Comparison of ENCODE assay signal across 19 cellular contexts in the genomic region with DNA sequence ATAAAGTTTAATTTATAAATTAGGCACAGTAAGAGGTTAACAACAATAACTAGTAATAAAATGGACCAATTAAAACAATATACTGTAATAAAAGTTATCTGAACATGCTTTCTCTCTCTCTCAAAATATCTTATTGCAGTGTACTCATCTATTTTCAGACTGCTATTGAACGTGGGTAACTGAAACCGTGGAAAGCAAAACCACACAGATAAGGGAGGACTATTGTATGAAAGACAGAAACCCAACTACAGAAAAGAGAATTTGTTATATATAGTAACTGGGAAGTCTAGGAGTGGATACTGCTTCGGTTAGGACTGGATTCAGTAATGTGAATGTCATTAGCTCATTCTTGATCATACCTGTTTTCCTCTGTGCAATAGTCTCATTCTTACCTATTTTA.
DNase-seq lines count a peak whose midpoint lies in the region; ATAC-seq, FAIRE-seq and TF ChIP-seq lines count a peak whose summit lies in the region.
"Had no signal": no experiment of that assay in that cellular context is flagged by ENCODE, and none has a peak within 500 bp of the region (broad histone marks: within the 10 kb centered on the region; RNA-seq: fewer than 3 reads in every experiment).

No MANE protein-coding gene starts in this region.

- no peaks in the 10 kb centered on the region for H3K9me3 ChIP-seq in adrenal gland (replicated peaks in 1 of 3)
- H3K9me3 ChIP-seq: SJSA1 had no signal

- no peak overlapping the region for H2AFZ ChIP-seq in KMS-11 (ENCODE audit: low read depth)
- H2AFZ ChIP-seq: PC-9 had no signal

- no peak for FAIRE-seq in RCC 7860 (lab: Jason Lieb, UNC)

- H3K27me3 Mint-ChIP-seq in glutamatergic neuron (ENCODE audit: unreplicated experiment), result no peaks in the 10 kb centered on the region

- peaks cover 2% of the 10 kb centered on the region for H3K9me3 Mint-ChIP-seq in glutamatergic neuron (ENCODE audit: unreplicated experiment)

- DNase-seq in astrocyte of the hippocampus (ENCODE audit: low read depth, low spot score), result peak; percentile 16
- no peak for DNase-seq in glutamatergic neuron
- DNase-seq in myocyte (ENCODE audit: low read depth), result peak; percentile 24
- DNase-seq in RCC 7860 (ENCODE audit: low spot score), result no peak
- no peak for DNase-seq in COLO829 (ENCODE audit: low spot score)
- DNase-seq in adrenal gland, result no peak
- DNase-seq: DMS79 treated with DMSO at 0.1 percent for 48 hours, NCI-H1105, NCI-H1694, NCI-H2081 treated with DMSO at 0.1 percent for 48 hours, NCI-H2227 treated with DMSO at 0.1 percent for 48 hours, NCI-H510A treated with DMSO at 0.1 percent for 48 hours, NCI-H774, PC-9 had no signal

- peaks cover 2% of the 10 kb centered on the region for H3K4me1 Mint-ChIP-seq in glutamatergic neuron (ENCODE audit: low read depth, unreplicated experiment)
- H3K4me1 Mint-ChIP-seq: IgD-negative memory B cell had no signal

- no peak overlapping the region for H3K27ac ChIP-seq in KMS-11
- H3K27ac ChIP-seq in adrenal gland, result no peak overlapping the region
- H3K27ac ChIP-seq: C4-2B, PC-9, SJSA1 had no signal

- H4K20me1 ChIP-seq in KMS-11 (ENCODE audit: insufficient read depth), result no peaks in the 10 kb centered on the region

- peak overlapping the region; percentile 8; the same call in 1 of the 2 replicates for H3K4me2 ChIP-seq in KMS-11
- H3K4me2 ChIP-seq: PC-9 had no signal

- H3K9ac ChIP-seq in KMS-11, result no peak overlapping the region

- TF ChIP-seq POLR2A in adrenal gland (IDR thresholded peaks at IDR 0.05), result no peak

- no peaks in the 10 kb centered on the region for H3K79me2 ChIP-seq in KMS-11 (ENCODE audit: insufficient read depth, low read depth)

- peak overlapping the region; percentile 29 for H3K27ac Mint-ChIP-seq in glutamatergic neuron (ENCODE audit: unreplicated experiment)
- H3K27ac Mint-ChIP-seq: IgD-negative memory B cell had no signal

- H3K36me3 Mint-ChIP-seq in glutamatergic neuron (ENCODE audit: unreplicated experiment), result peaks cover 5% of the 10 kb centered on the region

- H3K27me3 ChIP-seq in KMS-11 (ENCODE audit: insufficient read depth, low read depth) (no peaks in the 10 kb centered on the region), adrenal gland (no peaks in the 10 kb centered on the region)
- H3K27me3 ChIP-seq: SJSA1 had no signal

- H3K36me3 ChIP-seq in KMS-11 (ENCODE audit: insufficient read depth) (no peaks in the 10 kb centered on the region), adrenal gland (replicated peaks in 1 of 2) (no peaks in the 10 kb centered on the region)
- H3K36me3 ChIP-seq: SJSA1 had no signal

- 59 to 69% (median 63%) methylated on average over 3 of the region's 3 CpGs for WGBS in adrenal gland, 4 donors

- no peak for TF ChIP-seq CTCF in KMS-11 (conservative IDR thresholded peaks at IDR 0.05; ENCODE audit: low read depth, low read length)
- no peak for TF ChIP-seq CTCF in glutamatergic neuron (IDR thresholded peaks at IDR 0.05; ENCODE audit: partially characterized antibody, unreplicated experiment)
- no peak for TF ChIP-seq CTCF in adrenal gland (IDR thresholded peaks at IDR 0.05)

- intact Hi-C loops in adrenal gland (cut with DNase I), result no loop called here

- H3K4me3 ChIP-seq in KMS-11 (IDR thresholded peaks at IDR 0.05; ENCODE audit: insufficient read depth, low read depth, low read length) (no peak overlapping the region), adrenal gland (no peak overlapping the region)
- H3K4me3 ChIP-seq: PC-9, SJSA1 had no signal

- no peak for ATAC-seq in GM21723 (IDR thresholded peaks at IDR 0.05; ENCODE audit: unreplicated experiment)

- H3K4me1 ChIP-seq in KMS-11 (ENCODE audit: low read depth, poor library complexity, severe bottlenecking) (peaks cover 14% of the 10 kb centered on the region), adrenal gland (replicated peaks in 1 of 2) (no peaks in the 10 kb centered on the region)

- no peak overlapping the region for H3K4me3 Mint-ChIP-seq in glutamatergic neuron (ENCODE audit: unreplicated experiment)
- H3K4me3 Mint-ChIP-seq: IgD-negative memory B cell had no signal

Comparison
In these comparisons a context has a peak if more than half of its experiments do, and no peak if none do; other contexts are left out.
1. DNase-seq: peak in astrocyte of the hippocampus (single experiment) and myocyte (single experiment); none in glutamatergic neuron (single experiment), RCC 7860 (single experiment), COLO829 (single experiment) and adrenal gland (0 of 7).